ENCODE assay signal across 19 cellular contexts in genomic region chrX:134469481-134469880, GRCh38. TPM values are rescaled to one million over a fixed set of nuclear protein-coding genes. Genes with fewer than 3 reads are reported as not detected.
DNase-seq lines count a peak whose midpoint lies in the region; ATAC-seq, FAIRE-seq and TF ChIP-seq lines count a peak whose summit lies in the region.
"Had no signal": no experiment of that assay in that cellular context is flagged by ENCODE, and none has a peak within 500 bp of the region (broad histone marks: within the 10 kb centered on the region; RNA-seq: fewer than 3 reads in every experiment).

No MANE protein-coding gene starts in this region.

- TF ChIP-seq CTCF in cardiac fibroblast (IDR thresholded peaks at IDR 0.05; ENCODE audit: low read depth, low read length) (no peak), neutrophil (IDR thresholded peaks at IDR 0.05) (no peak)

- H3K4me3 ChIP-seq in cardiac fibroblast (replicated peaks in 1 of 2; ENCODE audit: low read depth in 2 of 2, low read length in 2 of 2) = no peak overlapping the region
- no peak overlapping the region for H3K4me3 ChIP-seq in neutrophil (ENCODE audit: low read depth in 1 of 2, low read length in 1 of 2)
- H3K4me3 ChIP-seq: esophagus squamous epithelium, mucosa of descending colon had no signal

- H3K9me3 ChIP-seq in neutrophil = no peaks in the 10 kb centered on the region
- H3K9me3 ChIP-seq: esophagus squamous epithelium, mucosa of descending colon had no signal

- H3K27me3 ChIP-seq in neutrophil = no peaks in the 10 kb centered on the region
- H3K27me3 ChIP-seq: esophagus squamous epithelium had no signal

- H3K36me3 Mint-ChIP-seq in T-helper 1 cell treated with Interleukin-12 subunit alpha and Interleukin-12 subunit beta and Interleukin-4 antibody, amounts not matched to agents 30 μg/mL and 1 μg/mL, for 36 hours (ENCODE audit: low read depth) = peaks cover 1% of the 10 kb centered on the region
- H3K36me3 Mint-ChIP-seq in activated naive CD8-positive, alpha-beta T cell treated with anti-CD3 and anti-CD28 coated beads for 36 hours = peaks cover 11% of the 10 kb centered on the region

- H3K27ac ChIP-seq in neutrophil = peak overlapping the region; percentile 38
- H3K27ac ChIP-seq: esophagus squamous epithelium had no signal

- no peaks in the 10 kb centered on the region for H3K27me3 Mint-ChIP-seq in T-helper 1 cell treated with Interleukin-12 subunit alpha and Interleukin-12 subunit beta and Interleukin-4 antibody, amounts not matched to agents 30 μg/mL and 1 μg/mL, for 36 hours (ENCODE audit: low read depth)
- no peaks in the 10 kb centered on the region for H3K27me3 Mint-ChIP-seq in activated naive CD8-positive, alpha-beta T cell treated with anti-CD3 and anti-CD28 coated beads for 36 hours

- no peak for DNase-seq in T-helper 1 cell
- DNase-seq in RCC 7860 (ENCODE audit: low spot score) = peak; percentile 34
- peak; percentile 36 to 60 for DNase-seq in cardiac fibroblast (ENCODE audit: low read depth in 2 of 2)
- DNase-seq in activated naive CD8-positive, alpha-beta T cell treated with anti-CD3 and anti-CD28 coated beads for 36 hours = no peak
- no peak for DNase-seq in germinal center (ENCODE audit: low spot score)
- DNase-seq: activated naive CD4-positive, alpha-beta T cell; cerebellar nuclear complex; DMS153; esophagus squamous epithelium; kidney; mucosa of descending colon; NCI-H2081; posterior cingulate gyrus had no signal

- no peaks in the 10 kb centered on the region for H3K36me3 ChIP-seq in neutrophil
- H3K36me3 ChIP-seq: esophagus squamous epithelium had no signal

- FAIRE-seq in RCC 7860 (lab: Jason Lieb, UNC) = peak; percentile 55
- FAIRE-seq: A204.1, kidney, urothelium cell line had no signal

- ATAC-seq in GM19395 (IDR thresholded peaks at IDR 0.05; ENCODE audit: unreplicated experiment) = no peak
- ATAC-seq: HCT116, mucosa of descending colon had no signal

- H3K4me3 Mint-ChIP-seq in T-helper 1 cell treated with Interleukin-12 subunit alpha and Interleukin-12 subunit beta and Interleukin-4 antibody, amounts not matched to agents 30 μg/mL and 1 μg/mL, for 36 hours = no peak overlapping the region
- no peak overlapping the region for H3K4me3 Mint-ChIP-seq in activated naive CD8-positive, alpha-beta T cell treated with anti-CD3 and anti-CD28 coated beads for 36 hours

- peaks cover 0 to 4% of the 10 kb centered on the region in 2 experiments for H3K4me1 ChIP-seq in neutrophil (ENCODE audit: control insufficient read depth in 1 of 2, insufficient read depth in 1 of 2, low read depth in 1 of 2, low read length in 1 of 2)
- H3K4me1 ChIP-seq: esophagus squamous epithelium had no signal

- peak overlapping the region; percentile 36 for H3K27ac Mint-ChIP-seq in T-helper 1 cell treated with Interleukin-12 subunit alpha and Interleukin-12 subunit beta and Interleukin-4 antibody, amounts not matched to agents 30 μg/mL and 1 μg/mL, for 36 hours
- no peak overlapping the region for H3K27ac Mint-ChIP-seq in activated naive CD8-positive, alpha-beta T cell treated with anti-CD3 and anti-CD28 coated beads for 36 hours

- H3K9me3 Mint-ChIP-seq in T-helper 1 cell treated with Interleukin-12 subunit alpha and Interleukin-12 subunit beta and Interleukin-4 antibody, amounts not matched to agents 30 μg/mL and 1 μg/mL, for 36 hours = no peaks in the 10 kb centered on the region
- no peaks in the 10 kb centered on the region for H3K9me3 Mint-ChIP-seq in activated naive CD8-positive, alpha-beta T cell treated with anti-CD3 and anti-CD28 coated beads for 36 hours

- H3K4me1 Mint-ChIP-seq in T-helper 1 cell treated with Interleukin-12 subunit alpha and Interleukin-12 subunit beta and Interleukin-4 antibody, amounts not matched to agents 30 μg/mL and 1 μg/mL, for 36 hours (ENCODE audit: low read depth) = peaks cover 2% of the 10 kb centered on the region
- H3K4me1 Mint-ChIP-seq in activated naive CD8-positive, alpha-beta T cell treated with anti-CD3 and anti-CD28 coated beads for 36 hours = peaks cover 3% of the 10 kb centered on the region

RNA-seq across cellular contexts. Expression of gene HPRT1, which starts 9.5 kb away (rescaled TPM):
- 100 to 1,000 TPM; 109 to 111 TPM for total RNA-seq in activated naive CD8-positive, alpha-beta T cell treated with anti-CD3 and anti-CD28 coated beads for 36 hours

Comparison
In these comparisons a context has a peak if more than half of its experiments do, and no peak if none do; other contexts are left out.
1. DNase-seq: peak in RCC 7860 (single experiment) and cardiac fibroblast (2 of 2); none in T-helper 1 cell (0 of 5), activated naive CD8-positive, alpha-beta T cell treated with anti-CD3 and anti-CD28 coated beads for 36 hours (single experiment) and germinal center (single experiment).